Comparison of ENCODE assay signal across 24 cellular contexts in genomic region chr1:30896905-30897304, GRCh38. TPM values are rescaled to one million over a fixed set of nuclear protein-coding genes. Genes with fewer than 3 reads are reported as not detected.
"Had no signal": no experiment of that assay in that cellular context is flagged by ENCODE, and none has a peak within 500 bp of the region (broad histone marks: within the 10 kb centered on the region; RNA-seq: fewer than 3 reads in every experiment).

No MANE protein-coding gene starts in this region.

- DNase-seq: activated CD4-positive, alpha-beta T cell treated with anti-CD3 and anti-CD28 coated beads for 48 hours; activated CD4-positive, alpha-beta T cell treated with anti-CD3 and anti-CD28 coated beads, Interleukin-2, amount 50 U/mL, for 48 hours; activated CD4-positive, CD25-positive, alpha-beta regulatory T cell treated with anti-CD3 and anti-CD28 coated beads, Interleukin-2, amount 50 U/mL, for 72 hours; activated CD8-positive, alpha-beta memory T cell treated with anti-CD3 and anti-CD28 coated beads, Interleukin-2, amount 10 ng/mL, durations not matched to agents 7 days and 5 days; activated effector memory CD4-positive, alpha-beta T cell treated with Interleukin-2 at 50 U/mL for 16 hours; activated naive CD4-positive, alpha-beta T cell; activated T-cell treated with anti-CD3 and anti-CD28 coated beads, Interleukin-2, amount 50 U/mL, for 24 hours; amniotic stem cell; brain microvascular endothelial cell; Kasumi-1; KBM-7; NCI-H1436 treated with DMSO at 0.1 percent for 48 hours; NCI-H187; NCI-H2081; NCI-H446; NCI-H524; Peyer's patch; Right ventricle myocardium superior; SJCRH30; SK-N-SH; T-helper 1 cell had no signal

- H3K9me3 ChIP-seq: ascending aorta, Peyer's patch, SJCRH30, SK-N-SH had no signal

- ATAC-seq: activated CD8-positive, alpha-beta memory T cell treated with anti-CD3 and anti-CD28 coated beads, Interleukin-2, amount 10 ng/mL, durations not matched to agents 7 days and 5 days had no signal

- H3K9ac ChIP-seq: SK-N-SH had no signal

- H3K27me3 ChIP-seq: ascending aorta, brain microvascular endothelial cell, cardiac muscle cell, Peyer's patch, SJCRH30 had no signal

- H3K4me2 ChIP-seq: SK-N-SH had no signal

- H3K4me3 ChIP-seq: ascending aorta, cardiac muscle cell, Peyer's patch, SJCRH30 had no signal

- H3K36me3 ChIP-seq: ascending aorta, brain microvascular endothelial cell, cardiac muscle cell, Peyer's patch had no signal

- H3K27ac ChIP-seq: brain microvascular endothelial cell, cardiac muscle cell, RWPE1, SJCRH30 had no signal

RNA-seq across cellular contexts. Expression of gene SDC3, which starts 11.7 kb away (rescaled TPM):
- total RNA-seq: activated CD8-positive, alpha-beta memory T cell treated with anti-CD3 and anti-CD28 coated beads, Interleukin-2, amount 10 ng/mL, durations not matched to agents 7 days and 5 days had no signal
